In the genomic region with DNA sequence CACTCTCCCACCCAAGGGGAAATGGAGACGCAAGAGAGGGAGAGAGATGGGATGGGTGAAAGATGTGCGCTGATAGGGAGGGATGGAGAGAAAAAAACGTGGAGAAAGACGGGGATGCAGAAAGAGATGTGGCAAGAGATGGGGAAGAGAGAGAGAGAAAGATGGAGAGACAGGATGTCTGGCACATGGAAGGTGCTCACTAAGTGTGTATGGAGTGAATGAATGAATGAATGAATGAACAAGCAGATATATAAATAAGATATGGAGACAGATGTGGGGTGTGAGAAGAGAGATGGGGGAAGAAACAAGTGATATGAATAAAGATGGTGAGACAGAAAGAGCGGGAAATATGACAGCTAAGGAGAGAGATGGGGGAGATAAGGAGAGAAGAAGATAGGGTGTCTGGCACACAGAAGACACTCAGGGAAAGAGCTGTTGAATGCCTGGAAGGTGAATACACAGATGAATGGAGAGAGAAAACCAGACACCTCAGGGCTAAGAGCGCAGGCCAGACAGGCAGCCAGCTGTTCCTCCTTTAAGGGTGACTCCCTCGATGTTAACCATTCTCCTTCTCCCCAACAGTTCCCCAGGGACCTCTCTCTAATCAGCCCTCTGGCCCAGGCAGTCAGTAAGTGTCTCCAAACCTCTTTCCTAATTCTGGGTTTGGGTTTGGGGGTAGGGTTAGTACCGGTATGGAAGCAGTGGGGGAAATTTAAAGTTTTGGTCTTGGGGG, we compare ENCODE assay signal across 12 cellular contexts. TPM values are rescaled to one million over a fixed set of nuclear protein-coding genes. Genes with fewer than 3 reads are reported as not detected.
DNase-seq lines count a peak whose midpoint lies in the region; ATAC-seq and TF ChIP-seq lines count a peak whose summit lies in the region.
"Had no signal": no experiment of that assay in that cellular context is flagged by ENCODE, and none has a peak within 500 bp of the region (broad histone marks: within the 10 kb centered on the region; RNA-seq: fewer than 3 reads in every experiment).

No MANE protein-coding gene starts in this region.

- intact Hi-C loops in mammary epithelial cell (cut with micrococcal nuclease): no loop called here

- H3K4me3 ChIP-seq in CD8-positive, alpha-beta memory T cell (ENCODE audit: low read length): peak overlapping the region; percentile 82
- H3K4me3 ChIP-seq in mammary epithelial cell (replicated peaks in 1 of 3; ENCODE audit: insufficient read depth in 1 of 3, low read depth in 2 of 3, low read length in 3 of 3) (no peak overlapping the region), neutrophil (ENCODE audit: low read depth in 1 of 2, low read length in 1 of 2) (peak overlapping the region; percentile 65 to 67)

- peaks cover 0 to 1% of the 10 kb centered on the region in 2 donors for H3K27me3 Mint-ChIP-seq in CD8-positive, alpha-beta memory T cell
- H3K27me3 Mint-ChIP-seq in IgD-negative memory B cell: peaks cover 1% of the 10 kb centered on the region

- no peaks in the 10 kb centered on the region for H3K79me2 ChIP-seq in mammary epithelial cell (ENCODE audit: insufficient read depth, low read length)

- peak overlapping the region; percentile 78 for H2AFZ ChIP-seq in mammary epithelial cell (ENCODE audit: low read depth, low read length)

- dilution Hi-C loops in mammary epithelial cell (cut with HindIII; ENCODE audit: low sequenced_read_pairs): no loop called here

- TF ChIP-seq CTCF in mammary epithelial cell (conservative IDR thresholded peaks at IDR 0.05 in 1 of 2, IDR thresholded peaks at IDR 0.05 in 1 of 2; ENCODE audit: extremely low read depth in 1 of 2, insufficient read depth in 1 of 2, low read depth in 1 of 2, low read length in 2 of 2): no peak
- no peak for TF ChIP-seq CTCF in neutrophil (IDR thresholded peaks at IDR 0.05)

- no peak for DNase-seq in CD8-positive, alpha-beta memory T cell
- no peak for DNase-seq in mammary epithelial cell
- DNase-seq in MV-4-11 (lab: John Stamatoyannopoulos, UW): no peak
- no peak for DNase-seq in mesenteric fat pad (ENCODE audit: low spot score)
- no peak for DNase-seq in NCI-H345 treated with DMSO at 0.1 percent for 48 hours (lab: John Stamatoyannopoulos, UW; ENCODE audit: unreplicated experiment)
- DNase-seq: NCI-H2227 treated with DMSO at 0.1 percent for 48 hours had no signal

- H3K9me3 ChIP-seq in CD8-positive, alpha-beta memory T cell (ENCODE audit: low read length): no peaks in the 10 kb centered on the region
- H3K9me3 ChIP-seq in mammary epithelial cell (replicated peaks; ENCODE audit: insufficient read depth, low read length): no peaks in the 10 kb centered on the region
- no peaks in the 10 kb centered on the region for H3K9me3 ChIP-seq in neutrophil

- in situ Hi-C loops in mammary epithelial cell (cut with MboI; ENCODE audit: low sequenced_read_pairs in 2 of 2): no loop called here

- peak overlapping the region; percentile 92 to 100 (median 100) for H3K27ac Mint-ChIP-seq in CD8-positive, alpha-beta memory T cell
- peak overlapping the region; percentile 92 to 98 (median 95) for H3K27ac Mint-ChIP-seq in IgD-negative memory B cell
- H3K27ac Mint-ChIP-seq: mesothelial cell of epicardium had no signal

- H3K4me3 Mint-ChIP-seq in CD8-positive, alpha-beta memory T cell: peak overlapping the region; percentile 98 to 100 (median 100)
- H3K4me3 Mint-ChIP-seq in IgD-negative memory B cell: peak overlapping the region; percentile 93 to 99 (median 97)
- H3K4me3 Mint-ChIP-seq: mesothelial cell of epicardium had no signal

- H3K9me3 Mint-ChIP-seq in CD8-positive, alpha-beta memory T cell: peaks cover 0 to 2% (median 0%) of the 10 kb centered on the region in 5 donors
- H3K9me3 Mint-ChIP-seq in IgD-negative memory B cell: no peaks in the 10 kb centered on the region
- H3K9me3 Mint-ChIP-seq: mesothelial cell of epicardium had no signal

- no peak for ATAC-seq in HG03354 (IDR thresholded peaks at IDR 0.05; ENCODE audit: poor library complexity, severe bottlenecking, unreplicated experiment)

- peak overlapping the region; percentile 60 for H3K27ac ChIP-seq in CD8-positive, alpha-beta memory T cell (ENCODE audit: low read depth, low read length)
- H3K27ac ChIP-seq in mammary epithelial cell (ENCODE audit: insufficient read depth, low read depth, low read length) (no peak overlapping the region), neutrophil (peak overlapping the region; percentile 84)

- POLR2A ChIA-PET in CD8-positive, alpha-beta memory T cell (lab: Charles Lee): interaction anchor here (0.6 to 7.6 kb wide), 11 partner anchors 10 to 250 kb away, joined by 3 to 42 read pairs (median 5); partner anchors contain the start of gene LST1

- H3K36me3 Mint-ChIP-seq in CD8-positive, alpha-beta memory T cell: peaks cover 12 to 49% (median 13%) of the 10 kb centered on the region in 3 donors
- H3K36me3 Mint-ChIP-seq in IgD-negative memory B cell: peaks cover 9% of the 10 kb centered on the region
- H3K36me3 Mint-ChIP-seq: mesothelial cell of epicardium had no signal

- WGBS in mammary epithelial cell (ENCODE audit: low coverage, missing lambda C conversion rate): 63% methylated on average over 7 of the region's 8 CpGs

- peaks cover 85% of the 10 kb centered on the region for H3K4me1 ChIP-seq in CD8-positive, alpha-beta memory T cell (ENCODE audit: insufficient read depth, low read length)
- H3K4me1 ChIP-seq in mammary epithelial cell (ENCODE audit: insufficient read depth, low read length) (peaks cover 20% of the 10 kb centered on the region), neutrophil (ENCODE audit: control insufficient read depth in 1 of 2, insufficient read depth in 1 of 2, low read depth in 1 of 2, low read length in 1 of 2) (peaks cover 40 to 49% of the 10 kb centered on the region in 2 experiments)

- no peaks in the 10 kb centered on the region for H4K20me1 ChIP-seq in mammary epithelial cell (ENCODE audit: insufficient read depth, low read length)

- no peak overlapping the region for H3K4me2 ChIP-seq in mammary epithelial cell (ENCODE audit: insufficient read depth, low read depth, low read length)

- peaks cover 5% of the 10 kb centered on the region for H3K36me3 ChIP-seq in CD8-positive, alpha-beta memory T cell (ENCODE audit: insufficient read depth, low read length)
- H3K36me3 ChIP-seq in mammary epithelial cell (ENCODE audit: insufficient read depth, low read length) (no peaks in the 10 kb centered on the region), neutrophil (peaks cover 15% of the 10 kb centered on the region)

- CTCF ChIA-PET in CD8-positive, alpha-beta memory T cell (lab: Charles Lee): interaction anchor here (0.8 to 19.7 kb wide), 3 partner anchors 16 to 254 kb away, joined by 7 to 692 read pairs (median 576); partner anchors contain the start of genes ATP6V1G2, DDX39B, LST1 and LTA
- CTCF ChIA-PET in mammary epithelial cell (lab: Charles Lee; ENCODE audit: low non-redundant PET): no interaction called here

- peaks cover 87 to 95% (median 93%) of the 10 kb centered on the region in 3 donors for H3K4me1 Mint-ChIP-seq in CD8-positive, alpha-beta memory T cell
- peaks cover 30 to 69% (median 67%) of the 10 kb centered on the region in 3 donors for H3K4me1 Mint-ChIP-seq in IgD-negative memory B cell

- H3K9ac ChIP-seq in mammary epithelial cell (ENCODE audit: insufficient read depth, low read length): no peak overlapping the region

- BruUV-seq in mammary epithelial cell (replicated peaks; lab: Mats Ljungman, UMichigan): no TSS peak

- no peaks in the 10 kb centered on the region for H3K27me3 ChIP-seq in CD8-positive, alpha-beta memory T cell (ENCODE audit: insufficient read depth, low read length, poor library complexity, severe bottlenecking)
- H3K27me3 ChIP-seq in mammary epithelial cell (ENCODE audit: insufficient read depth, low read length) (no peaks in the 10 kb centered on the region), neutrophil (no peaks in the 10 kb centered on the region)

RNA-seq across cellular contexts. Expression of gene TNF, which starts 0.8 kb away (rescaled TPM):
- 100 to 1,000 TPM; 207 to 215 TPM for total RNA-seq in CD8-positive, alpha-beta memory T cell
- 7.9 TPM for polyA plus RNA-seq in CD8-positive, alpha-beta memory T cell
- polyA plus RNA-seq in IgD-negative memory B cell (6.4 TPM), mammary epithelial cell (0.08 TPM)
- total RNA-seq in mammary epithelial cell (under 1 TPM in 1 of 2 donors, not detected in 1; 0.59 TPM), mesenteric fat pad (1.2 TPM)
- not detected for polyA minus RNA-seq in mammary epithelial cell
- total RNA-seq: fibroblast of lung had no signal
- polyA plus RNA-seq: fibroblast of lung had no signal

RNA-seq across cellular contexts. Expression of gene LTA, which starts 4.0 kb away (rescaled TPM):
- 100 to 1,000 TPM; 839 to 854 TPM for total RNA-seq in CD8-positive, alpha-beta memory T cell
- 23.3 TPM for polyA plus RNA-seq in CD8-positive, alpha-beta memory T cell
- polyA plus RNA-seq in IgD-negative memory B cell (16.3 TPM), mammary epithelial cell (not detected)
- total RNA-seq in mammary epithelial cell (not detected), mesenteric fat pad (not detected)
- not detected for polyA minus RNA-seq in mammary epithelial cell
- total RNA-seq: fibroblast of lung, G401 had no signal
- polyA plus RNA-seq: fibroblast of lung had no signal

RNA-seq across cellular contexts. Expression of gene LTB, which starts 6.1 kb away (rescaled TPM):
- total RNA-seq in CD8-positive, alpha-beta memory T cell: 100 to 1,000 TPM; 196 to 206 TPM
- 1,182 TPM for polyA plus RNA-seq in CD8-positive, alpha-beta memory T cell
- polyA plus RNA-seq in IgD-negative memory B cell: 2,767 TPM
- 1 to 10 TPM in 1 of 2 donors, under 1 TPM in 1; 0.17 to 1.5 TPM for total RNA-seq in mammary epithelial cell
- polyA plus RNA-seq in mammary epithelial cell: 0.07 TPM
- polyA minus RNA-seq in mammary epithelial cell: not detected
- total RNA-seq in mesenteric fat pad: 1.4 TPM
- total RNA-seq: fibroblast of lung, mesothelial cell of epicardium had no signal
- polyA plus RNA-seq: fibroblast of lung had no signal

RNA-seq across cellular contexts. Expression of gene LST1, which starts 10.0 kb away (rescaled TPM):
- total RNA-seq in CD8-positive, alpha-beta memory T cell: 10 to 100 TPM; 22.0 to 22.4 TPM
- polyA plus RNA-seq in CD8-positive, alpha-beta memory T cell: 49.6 TPM
- polyA plus RNA-seq in IgD-negative memory B cell: 20.5 TPM
- total RNA-seq in mammary epithelial cell: not detected
- not detected for polyA plus RNA-seq in mammary epithelial cell
- not detected for polyA minus RNA-seq in mammary epithelial cell
- 23.8 TPM for total RNA-seq in mesenteric fat pad
- total RNA-seq: fibroblast of lung, G401 had no signal
- polyA plus RNA-seq: fibroblast of lung had no signal

RNA-seq across cellular contexts. Expression of gene NCR3, which starts 16.7 kb away (rescaled TPM):
- 10 to 100 TPM; 22.4 to 26.3 TPM for total RNA-seq in CD8-positive, alpha-beta memory T cell
- 328 TPM for polyA plus RNA-seq in CD8-positive, alpha-beta memory T cell
- polyA plus RNA-seq in IgD-negative memory B cell: 140 TPM
- total RNA-seq in mammary epithelial cell: not detected
- not detected for polyA plus RNA-seq in mammary epithelial cell
- polyA minus RNA-seq in mammary epithelial cell: not detected
- total RNA-seq in mesenteric fat pad: not detected
- total RNA-seq: fibroblast of lung, G401, mesothelial cell of epicardium had no signal
- polyA plus RNA-seq: fibroblast of lung had no signal

Comparison
In these comparisons a context has a peak if more than half of its experiments do, and no peak if none do; other contexts are left out.
1. H3K4me3 ChIP-seq: peak in CD8-positive, alpha-beta memory T cell (single experiment) and neutrophil (2 of 2); none in mammary epithelial cell (0 of 3).
2. RNA of gene TNF, which starts 0.8 kb away (total RNA-seq): 207 to 215 TPM in CD8-positive, alpha-beta memory T cell; 1.2 TPM in mesenteric fat pad (single experiment) and 0.59 TPM in mammary epithelial cell; every median in the first group is over 10 times any median in the second.
3. RNA of gene LTA, which starts 4.0 kb away (total RNA-seq): 839 to 854 TPM in CD8-positive, alpha-beta memory T cell; not detected in mammary epithelial cell and not detected in mesenteric fat pad (single experiment); every median in the first group is over 100 times any median in the second.
4. RNA of gene LTB, which starts 6.1 kb away (total RNA-seq): 196 to 206 TPM in CD8-positive, alpha-beta memory T cell; 0.17 to 1.5 TPM in mammary epithelial cell and 1.4 TPM in mesenteric fat pad (single experiment); every median in the first group is over 10 times any median in the second.